11 cellular contexts compared by ENCODE assay signal in genomic region chr14:73789996-73790581, GRCh38.
DNase-seq lines count a peak whose midpoint lies in the region; ATAC-seq and TF ChIP-seq lines count a peak whose summit lies in the region.
"Had no signal": no experiment of that assay in that cellular context is flagged by ENCODE, and none has a peak within 500 bp of the region (broad histone marks: within the 10 kb centered on the region; RNA-seq: fewer than 3 reads in every experiment).

No MANE protein-coding gene starts in this region.

- H3K9me3 Mint-ChIP-seq in activated CD8-positive, alpha-beta T cell treated with anti-CD3 and anti-CD28 coated beads for 36 hours = no peaks in the 10 kb centered on the region
- no peaks in the 10 kb centered on the region for H3K9me3 Mint-ChIP-seq in activated CD8-positive, alpha-beta T cell treated with anti-CD3 and anti-CD28 coated beads, Interleukin-2, amount 10 ng/mL, durations not matched to agents 7 days and 5 days (ENCODE audit: insufficient read depth)
- H3K9me3 Mint-ChIP-seq: WTC11 had no signal

- H3K9me3 ChIP-seq in duodenal mucosa (ENCODE audit: control insufficient read depth in 1 of 2, low read length in 2 of 2) (no peaks in the 10 kb centered on the region), upper lobe of right lung (no peaks in the 10 kb centered on the region)
- H3K9me3 ChIP-seq: neutrophil had no signal

- CTCF ChIA-PET in activated CD8-positive, alpha-beta T cell treated with anti-CD3 and anti-CD28 coated beads for 36 hours (lab: Charles Lee) = interaction anchor here (1.8 to 6.7 kb wide), 2 partner anchors 34 to 61 kb away, joined by 8 to 84 read pairs; a partner anchor contains a TSS
- CTCF ChIA-PET in activated CD8-positive, alpha-beta T cell treated with anti-CD3 and anti-CD28 coated beads, Interleukin-2, amount 10 ng/mL, durations not matched to agents 7 days and 5 days (lab: Charles Lee) = interaction anchor here (1.3 to 1.5 kb wide), 2 partner anchors 14 to 19 kb away, joined by 3 read pairs; no protein-coding TSS in a partner anchor

- peaks cover 31% of the 10 kb centered on the region for H3K4me1 Mint-ChIP-seq in activated CD8-positive, alpha-beta T cell treated with anti-CD3 and anti-CD28 coated beads for 36 hours (ENCODE audit: low read depth)
- peaks cover 30% of the 10 kb centered on the region for H3K4me1 Mint-ChIP-seq in activated CD8-positive, alpha-beta T cell treated with anti-CD3 and anti-CD28 coated beads, Interleukin-2, amount 10 ng/mL, durations not matched to agents 7 days and 5 days (ENCODE audit: low read depth)

- POLR2A ChIA-PET in activated CD8-positive, alpha-beta T cell treated with anti-CD3 and anti-CD28 coated beads for 36 hours (lab: Charles Lee) = interaction anchor here (10.6 to 24.9 kb wide), 2 partner anchors 20 to 34 kb away, joined by 211 to 512 read pairs; a partner anchor contains a TSS
- POLR2A ChIA-PET in activated CD8-positive, alpha-beta T cell treated with anti-CD3 and anti-CD28 coated beads, Interleukin-2, amount 10 ng/mL, durations not matched to agents 7 days and 5 days (lab: Charles Lee) = interaction anchor here (2.2 kb wide), 1 partner anchor 31 kb away, joined by 8 read pairs; no protein-coding TSS in a partner anchor

- no peak for ATAC-seq in activated CD8-positive, alpha-beta T cell treated with anti-CD3 and anti-CD28 coated beads for 36 hours
- ATAC-seq in activated CD8-positive, alpha-beta T cell treated with anti-CD3 and anti-CD28 coated beads, Interleukin-2, amount 10 ng/mL, durations not matched to agents 7 days and 5 days = no peak
- ATAC-seq in upper lobe of right lung = peak; percentile 3
- ATAC-seq: WTC11 had no signal

- H3K4me1 ChIP-seq in duodenal mucosa (ENCODE audit: control insufficient read depth in 1 of 2, insufficient read depth in 2 of 2, low read length in 2 of 2) (peaks cover 29 to 35% of the 10 kb centered on the region in 2 donors), upper lobe of right lung (peaks cover 39% of the 10 kb centered on the region)

- intact Hi-C loops in activated CD8-positive, alpha-beta T cell treated with anti-CD3 and anti-CD28 coated beads for 36 hours (cut with micrococcal nuclease) = no loop called here
- intact Hi-C loops in upper lobe of right lung (cut with DNase I) = no loop called here

- H3K36me3 Mint-ChIP-seq in activated CD8-positive, alpha-beta T cell treated with anti-CD3 and anti-CD28 coated beads for 36 hours (ENCODE audit: low read depth) = peaks cover 12% of the 10 kb centered on the region
- peaks cover 8% of the 10 kb centered on the region for H3K36me3 Mint-ChIP-seq in activated CD8-positive, alpha-beta T cell treated with anti-CD3 and anti-CD28 coated beads, Interleukin-2, amount 10 ng/mL, durations not matched to agents 7 days and 5 days (ENCODE audit: low read depth)
- H3K36me3 Mint-ChIP-seq: WTC11 had no signal

- peak overlapping the region; percentile 20 to 30 for H3K9ac ChIP-seq in duodenal mucosa (ENCODE audit: low read depth in 1 of 2, low read length in 2 of 2)

- H3K27me3 ChIP-seq in duodenal mucosa (ENCODE audit: control insufficient read depth in 1 of 2, insufficient read depth in 2 of 2, low read length in 2 of 2) = no peaks in the 10 kb centered on the region
- no peaks in the 10 kb centered on the region for H3K27me3 ChIP-seq in upper lobe of right lung
- H3K27me3 ChIP-seq: neutrophil had no signal

- DNase-seq in activated CD8-positive, alpha-beta T cell treated with anti-CD3 and anti-CD28 coated beads for 36 hours = no peak
- DNase-seq in activated CD8-positive, alpha-beta T cell treated with anti-CD3 and anti-CD28 coated beads, Interleukin-2, amount 10 ng/mL, durations not matched to agents 7 days and 5 days = no peak
- DNase-seq in middle frontal gyrus (ENCODE audit: extremely low spot score, low spot score) = peak; percentile 80
- no peak for DNase-seq in upper lobe of right lung
- no peak for DNase-seq in NCI-H526 treated with DMSO at 0.1 percent for 48 hours (lab: John Stamatoyannopoulos, UW)
- DNase-seq in SW 1271 (lab: John Stamatoyannopoulos, UW) = no peak
- no peak for DNase-seq in DMS79 (lab: John Stamatoyannopoulos, UW)
- DNase-seq: ACHN had no signal

- H3K27ac Mint-ChIP-seq in activated CD8-positive, alpha-beta T cell treated with anti-CD3 and anti-CD28 coated beads for 36 hours = peak overlapping the region; percentile 57
- no peak overlapping the region for H3K27ac Mint-ChIP-seq in activated CD8-positive, alpha-beta T cell treated with anti-CD3 and anti-CD28 coated beads, Interleukin-2, amount 10 ng/mL, durations not matched to agents 7 days and 5 days
- H3K27ac Mint-ChIP-seq: WTC11 had no signal

- H3K4me3 Mint-ChIP-seq in activated CD8-positive, alpha-beta T cell treated with anti-CD3 and anti-CD28 coated beads for 36 hours = no peak overlapping the region
- H3K4me3 Mint-ChIP-seq in activated CD8-positive, alpha-beta T cell treated with anti-CD3 and anti-CD28 coated beads, Interleukin-2, amount 10 ng/mL, durations not matched to agents 7 days and 5 days = no peak overlapping the region
- H3K4me3 Mint-ChIP-seq: WTC11 had no signal

- no peaks in the 10 kb centered on the region for H3K36me3 ChIP-seq in duodenal mucosa (ENCODE audit: control insufficient read depth in 1 of 2, insufficient read depth in 2 of 2, low read length in 2 of 2)
- no peaks in the 10 kb centered on the region for H3K36me3 ChIP-seq in upper lobe of right lung
- H3K36me3 ChIP-seq: neutrophil had no signal

- no peak for TF ChIP-seq CTCF in activated CD8-positive, alpha-beta T cell treated with anti-CD3 and anti-CD28 coated beads for 36 hours (IDR thresholded peaks at IDR 0.05)
- TF ChIP-seq CTCF in upper lobe of right lung (IDR thresholded peaks at IDR 0.05) = no peak

- no peak overlapping the region for H3K4me3 ChIP-seq in duodenal mucosa (ENCODE audit: low read depth in 1 of 2, low read length in 2 of 2)
- H3K4me3 ChIP-seq in upper lobe of right lung = peak overlapping the region; percentile 22

- H3K27me3 Mint-ChIP-seq in activated CD8-positive, alpha-beta T cell treated with anti-CD3 and anti-CD28 coated beads for 36 hours = no peaks in the 10 kb centered on the region
- H3K27me3 Mint-ChIP-seq in activated CD8-positive, alpha-beta T cell treated with anti-CD3 and anti-CD28 coated beads, Interleukin-2, amount 10 ng/mL, durations not matched to agents 7 days and 5 days (ENCODE audit: low read depth) = no peaks in the 10 kb centered on the region

- H3K27ac ChIP-seq in duodenal mucosa (ENCODE audit: low read depth, low read length) (peak overlapping the region; percentile 79), upper lobe of right lung (peak overlapping the region; percentile 98)
- H3K27ac ChIP-seq: neutrophil had no signal
